24 cellular contexts compared by ENCODE assay signal in the genomic region with DNA sequence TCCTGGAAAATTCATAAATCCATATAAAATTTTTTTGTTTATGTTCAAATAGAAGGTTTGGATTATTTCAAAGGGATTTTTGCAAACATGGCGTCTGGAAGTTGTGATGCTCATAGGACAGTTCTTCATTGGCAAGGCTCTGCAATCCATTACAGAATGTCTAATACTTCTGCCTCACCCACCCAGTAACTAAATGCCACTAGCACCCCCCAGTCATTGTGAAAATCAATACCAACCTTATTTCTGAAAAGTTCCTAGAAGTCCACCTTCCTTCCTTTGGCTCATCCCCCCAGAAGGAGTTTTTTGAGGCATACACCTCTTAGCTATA.
"Had no signal": no experiment of that assay in that cellular context is flagged by ENCODE, and none has a peak within 500 bp of the region (broad histone marks: within the 10 kb centered on the region; RNA-seq: fewer than 3 reads in every experiment).

No MANE protein-coding gene starts in this region.

- H3K27ac Mint-ChIP-seq: nephron progenitor cell; stimulated activated memory B cell treated with anti-CD40 and anti-IgM and Interleukin-4, amounts not matched to agents 10 μg/mL and 1 μg/mL and 100 μg/mL, for 72 hours had no signal

- H3K36me3 ChIP-seq: esophagus muscularis mucosa, heart right ventricle, left lung, pancreas, right atrium auricular region, thoracic aorta, tibial nerve, upper lobe of left lung had no signal

- H3K9me3 Mint-ChIP-seq: naive thymus-derived CD8-positive, alpha-beta T cell; nephron progenitor cell; stimulated activated memory B cell treated with anti-CD40 and anti-IgM and Interleukin-4, amounts not matched to agents 10 μg/mL and 1 μg/mL and 100 μg/mL, for 72 hours had no signal

- H3K4me1 ChIP-seq: foreskin keratinocyte had no signal

- H3K9me3 ChIP-seq: esophagus muscularis mucosa, heart right ventricle, left lung, pancreas, right atrium auricular region, thoracic aorta, tibial nerve, upper lobe of left lung had no signal

- DNase-seq: effector memory CD4-positive, alpha-beta T cell; foreskin keratinocyte; glutamatergic neuron; heart right ventricle; hippocampal formation; left cardiac atrium; left lung; mesendoderm; midbrain; naive thymus-derived CD8-positive, alpha-beta T cell; nephron progenitor cell; occipital lobe; pancreas; stimulated activated CD4-positive, alpha-beta T cell treated with anti-CD3 and anti-CD28 coated beads, Interleukin-2, amount 100 ng/mL, for 24 hours; stimulated activated CD4-positive, alpha-beta T cell treated with anti-CD3 and anti-CD28 coated beads, Interleukin-4, amount 100 ng/mL, for 24 hours; stimulated activated naive CD8-positive, alpha-beta T cell treated with anti-CD3 and anti-CD28 coated beads, Interleukin-15, Interleukin-2, amounts not matched to agents 100 U/mL and 50 U/mL, for 24 hours; upper lobe of left lung had no signal

- H3K4me3 ChIP-seq: coronary artery, esophagus muscularis mucosa, heart right ventricle, left lung, pancreas, right atrium auricular region, thoracic aorta, tibial nerve, upper lobe of left lung had no signal

- H3K27me3 ChIP-seq: esophagus muscularis mucosa, foreskin keratinocyte, heart right ventricle, left lung, pancreas, right atrium auricular region, tibial nerve, upper lobe of left lung had no signal

- H3K27me3 Mint-ChIP-seq: naive thymus-derived CD8-positive, alpha-beta T cell; stimulated activated memory B cell treated with anti-CD40 and anti-IgM and Interleukin-4, amounts not matched to agents 10 μg/mL and 1 μg/mL and 100 μg/mL, for 72 hours had no signal

- H3K4me3 Mint-ChIP-seq: nephron progenitor cell; stimulated activated memory B cell treated with anti-CD40 and anti-IgM and Interleukin-4, amounts not matched to agents 10 μg/mL and 1 μg/mL and 100 μg/mL, for 72 hours had no signal

- H3K27ac ChIP-seq: coronary artery, esophagus muscularis mucosa, foreskin keratinocyte, left lung, pancreas, right atrium auricular region, thoracic aorta, tibial nerve, upper lobe of left lung had no signal

- ATAC-seq: left cardiac atrium; left lung; naive thymus-derived CD8-positive, alpha-beta T cell; pancreas; sciatic nerve; stimulated activated memory B cell treated with anti-CD40 and anti-IgM and Interleukin-4, amounts not matched to agents 10 μg/mL and 1 μg/mL and 100 μg/mL, for 72 hours; stimulated activated naive CD8-positive, alpha-beta T cell treated with anti-CD3 and anti-CD28 coated beads, Interleukin-15, Interleukin-2, amounts not matched to agents 100 U/mL and 50 U/mL, for 24 hours had no signal
